15 cellular contexts compared by ENCODE assay signal in the genomic region with DNA sequence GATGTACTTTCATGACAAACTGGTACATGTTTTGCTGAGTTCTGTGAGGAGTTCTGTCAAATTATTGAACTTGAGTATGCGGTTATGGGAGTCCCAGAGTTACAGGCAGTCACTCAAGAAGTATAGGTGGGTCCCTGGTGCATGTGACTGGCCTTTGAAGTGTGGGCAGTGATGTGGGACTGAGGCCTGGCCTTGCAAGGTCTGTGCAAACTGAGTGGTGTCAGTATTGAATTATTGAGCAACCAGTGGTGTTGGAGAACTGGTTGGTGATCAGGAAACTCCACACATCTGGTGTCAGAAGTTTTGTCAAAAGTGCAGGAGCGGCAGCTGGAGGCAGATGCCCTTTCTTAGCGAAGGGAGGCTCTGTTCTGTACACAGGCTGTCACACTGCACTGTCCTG. TPM values are rescaled to one million over a fixed set of nuclear protein-coding genes. Genes with fewer than 3 reads are reported as not detected.
DNase-seq lines count a peak whose midpoint lies in the region; ATAC-seq, FAIRE-seq and TF ChIP-seq lines count a peak whose summit lies in the region.
"Had no signal": no experiment of that assay in that cellular context is flagged by ENCODE, and none has a peak within 500 bp of the region (broad histone marks: within the 10 kb centered on the region; RNA-seq: fewer than 3 reads in every experiment).

No MANE protein-coding gene starts in this region.

- H3K27me3 ChIP-seq in Loucy (ENCODE audit: insufficient read depth, low read length, poor library complexity, severe bottlenecking) (no peaks in the 10 kb centered on the region), GM12878 (replicated peaks in 1 of 2; ENCODE audit: control insufficient read depth in 2 of 2, insufficient read depth in 2 of 2, low read length in 1 of 2) (no peaks in the 10 kb centered on the region), thyroid gland (no peaks in the 10 kb centered on the region)
- H3K27me3 ChIP-seq: BLaER1 treated with 17β-estradiol and CSF1 and Interleukin-3, amounts not matched to agents 10 nM and 100 nM had no signal

- H3K4me1 ChIP-seq in Loucy (ENCODE audit: insufficient read depth, low read length, poor library complexity, severe bottlenecking) (peaks cover 45% of the 10 kb centered on the region), GM12878 (ENCODE audit: control insufficient read depth, insufficient read depth, low read length) (no peaks in the 10 kb centered on the region), thyroid gland (peaks cover 15 to 17% of the 10 kb centered on the region in 2 donors)

- ATAC-seq in GM12878 (no peak), GM18868 (IDR thresholded peaks at IDR 0.05; ENCODE audit: unreplicated experiment) (no peak)
- ATAC-seq: CD8-positive, alpha-beta T cell had no signal

- RAD21 ChIA-PET in GM12878 (lab: Charles Lee; ENCODE audit: unreplicated experiment), result no interaction called here

- H3K27ac ChIP-seq in GM12878 (ENCODE audit: control insufficient read depth, insufficient read depth), result no peak overlapping the region
- no peak overlapping the region for H3K27ac ChIP-seq in thyroid gland
- H3K27ac ChIP-seq: BLaER1 treated with 17β-estradiol and CSF1 and Interleukin-3, amounts not matched to agents 10 nM and 100 nM had no signal

- BruUV-seq in GM12878 (replicated peaks; lab: Mats Ljungman, UMichigan), result no TSS peak

- POLR2A ChIA-PET in GM12878 (lab: Charles Lee), result no interaction called here

- no peak overlapping the region for H2AFZ ChIP-seq in Loucy (ENCODE audit: low read length)
- H2AFZ ChIP-seq in GM12878 (ENCODE audit: control insufficient read depth, low read depth, low read length), result no peak overlapping the region

- CTCF ChIA-PET in GM12878 (lab: Yijun Ruan, JAX), result interaction anchor here (1.1 kb wide), 1 partner anchor 26 kb away, joined by 5 read pairs; no protein-coding TSS in a partner anchor

- no peaks in the 10 kb centered on the region for H3K9me3 ChIP-seq in Loucy (ENCODE audit: insufficient read depth, low read depth, low read length)
- H3K9me3 ChIP-seq in GM12878 (replicated peaks; ENCODE audit: control insufficient read depth, insufficient read depth, low read length), result peaks cover 9% of the 10 kb centered on the region; the same call in 2 of the 3 replicates
- H3K9me3 ChIP-seq in thyroid gland, result no peaks in the 10 kb centered on the region

- WGBS in GM12878 (ENCODE audit: insufficient coverage, insufficient replicate concordance, low lambda C conversion rate, missing lambda C conversion rate), result 97% methylated on average over 3 of the region's 3 CpGs
- 80 to 87% methylated on average over 3 of the region's 3 CpGs for WGBS in thyroid gland, 2 donors

- TF ChIP-seq RAD21 in GM12878 (IDR thresholded peaks at IDR 0.05; ENCODE audit: insufficient read depth, low read depth, low read length), result no peak

- SMC1A ChIA-PET in GM12878 (lab: Charles Lee; ENCODE audit: uncharacterized antibody, unreplicated experiment), result no interaction called here

- H3K9ac ChIP-seq in Loucy (ENCODE audit: low read depth, low read length, poor library complexity, severe bottlenecking), result peak overlapping the region; percentile 14
- H3K9ac ChIP-seq in GM12878 (ENCODE audit: control insufficient read depth, insufficient read depth, low read length), result no peak overlapping the region
- H3K9ac ChIP-seq: BLaER1 treated with 17β-estradiol and CSF1 and Interleukin-3, amounts not matched to agents 10 nM and 100 nM had no signal

- H3K9me2 ChIP-seq in Loucy (replicated peaks; ENCODE audit: low read depth, low read length), result no peaks in the 10 kb centered on the region

- TF ChIP-seq POLR2A in GM12878 (IDR thresholded peaks at IDR 0.05; ENCODE audit: low read depth, low read length) (no peak), thyroid gland (IDR thresholded peaks at IDR 0.05) (no peak)

- FAIRE-seq in GM12878 (lab: Jason Lieb, UNC), result no peak
- FAIRE-seq: GM19239, H1 had no signal

- DNase-seq in MV-4-11 (lab: John Stamatoyannopoulos, UW) (peak; percentile 6), GM12878 (ENCODE audit: low read depth, low spot score) (no peak), thyroid gland (peak; percentile 46 to 52), hepatic stellate cell (ENCODE audit: low spot score) (no peak)
- DNase-seq in stimulated activated CD4-positive, alpha-beta T cell treated with anti-CD3 and anti-CD28 coated beads, Interleukin-2, amount 100 ng/mL, for 24 hours, result no peak
- DNase-seq: Calu3; CD8-positive, alpha-beta T cell; DMS79 treated with DMSO at 0.1 percent for 48 hours; GF-D8; H9 had no signal

- H3K36me3 ChIP-seq in Loucy (ENCODE audit: insufficient read depth, low read length) (no peaks in the 10 kb centered on the region), GM12878 (ENCODE audit: control insufficient read depth in 2 of 2, insufficient read depth in 2 of 2, low read length in 1 of 2) (no peaks in the 10 kb centered on the region), thyroid gland (no peaks in the 10 kb centered on the region)

- H3K4me2 ChIP-seq in Loucy (ENCODE audit: low read depth, low read length, poor library complexity, severe bottlenecking) (peak overlapping the region; percentile 67), GM12878 (ENCODE audit: control insufficient read depth, insufficient read depth) (no peak overlapping the region)
- H3K4me2 ChIP-seq: BLaER1 treated with 17β-estradiol and CSF1 and Interleukin-3, amounts not matched to agents 10 nM and 100 nM had no signal

- TF ChIP-seq CTCF in Loucy (conservative IDR thresholded peaks at IDR 0.05; ENCODE audit: low read length), result no peak
- no peak for TF ChIP-seq CTCF in GM12878 (IDR thresholded peaks at IDR 0.05 in 2 of 3, conservative IDR thresholded peaks at IDR 0.05 in 1 of 3; ENCODE audit: control insufficient read depth in 2 of 3, extremely low read depth in 1 of 3, insufficient read depth in 1 of 3, low read depth in 3 of 3, low read length in 3 of 3)
- no peak for TF ChIP-seq CTCF in thyroid gland (IDR thresholded peaks at IDR 0.05)

- H3K4me3 ChIP-seq in Loucy (ENCODE audit: low read length, poor library complexity, severe bottlenecking) (peak overlapping the region; percentile 41), GM12878 (no peak overlapping the region), thyroid gland (replicated peaks in 1 of 3) (no peak overlapping the region)

- TF ChIP-seq EP300 in GM12878 (IDR thresholded peaks at IDR 0.05; ENCODE audit: borderline replicate concordance in 1 of 2, control insufficient read depth in 1 of 2, low read depth in 2 of 2, low read length in 2 of 2), result no peak

- H3F3A ChIP-seq in Loucy (ENCODE audit: low read depth), result no peaks in the 10 kb centered on the region

- H3K79me2 ChIP-seq in Loucy (ENCODE audit: insufficient read depth, low read length), result peaks cover 89% of the 10 kb centered on the region
- no peaks in the 10 kb centered on the region; the same call in 1 of the 2 replicates for H3K79me2 ChIP-seq in GM12878 (ENCODE audit: control insufficient read depth, insufficient read depth, low read length)

- intact Hi-C loops in GM12878 (cut with micrococcal nuclease; ENCODE audit: unreplicated experiment) (no loop called here), thyroid gland (cut with DNase I) (no loop called here)

- in situ Hi-C loops in GM12878 (cut with MboI), result no loop called here

- H4K20me1 ChIP-seq in Loucy (ENCODE audit: insufficient read depth, low read length, poor library complexity, severe bottlenecking) (peaks cover 43% of the 10 kb centered on the region), GM12878 (ENCODE audit: control insufficient read depth, insufficient read depth) (no peaks in the 10 kb centered on the region)
- H4K20me1 ChIP-seq: BLaER1 treated with 17β-estradiol and CSF1 and Interleukin-3, amounts not matched to agents 10 nM and 100 nM had no signal

TF ChIP-seq in GM12878, 131 proteins besides CTCF, POLR2A, EP300 and RAD21 (continues in another document):
- no peak for TF ChIP-seq SPI1 (IDR thresholded peaks at IDR 0.05; ENCODE audit: borderline replicate concordance, insufficient read depth, low read depth, low read length)
- no peak for TF ChIP-seq SIN3A (IDR thresholded peaks at IDR 0.05; ENCODE audit: low read depth, low read length)
- peak; percentile 43; the same call in 1 of the 2 replicates for TF ChIP-seq PKNOX1 (IDR thresholded peaks at IDR 0.05)

RNA-seq across cellular contexts. Expression of gene ZNF678, which starts 5.2 kb away (rescaled TPM):
- 58.1 and 65.2 TPM in 2 replicates for total RNA-seq in GM12878 (2013; cell fraction: nucleolus; rRNA removed)
- total RNA-seq in GM12878 (2014; rRNA removed) (9.6 and 10.4 TPM in 2 replicates), GM12878 (2014; rRNA removed; fragmentation: Illumina TruSeq; extraction: Trizol) (6.6 and 6.7 TPM in 2 replicates), GM12878 (2021) (4.4 TPM in 2 replicates), thyroid gland (10 to 100 TPM; 15.9 to 35.4 (median 23.9) TPM)
- 1.4 TPM for polyA plus RNA-seq in GM12878 (2011; ENCODE audit: low read depth)
- polyA plus RNA-seq in GM12878 (2011; rRNA removed) (5.3 and 9.7 TPM in 2 replicates), GM12878 (2014; fragmentation: Illumina TruSeq; extraction: Trizol) (3.5 and 4.4 TPM in 2 replicates), GM12878 (2014; fragmentation: Nextera tagmentation; extraction: Ambion mirVana) (1 to 10 TPM; 1.4 to 1.9 TPM), GM12878 (2014; rRNA removed) (1.9 and 2.4 TPM in 2 replicates), GM12878 (2016; fragmentation: Nextera tagmentation; extraction: Ambion mirVana) (1 to 10 TPM; 3.5 TPM)
- polyA plus RNA-seq in GM12878 (2011; cell fraction: cytosol; rRNA removed), result 2.3 and 3.1 TPM in 2 replicates
- polyA plus RNA-seq in GM12878 (2011; cell fraction: nucleus; rRNA removed), result 7.1 and 7.5 TPM in 2 replicates
- polyA plus RNA-seq in GM12878 (2012), result 3.2 and 3.7 TPM in 2 replicates
- polyA minus RNA-seq in GM12878 (2011; rRNA and poly(A)+ RNA removed), result 13.5 and 21.4 TPM in 2 replicates
- polyA minus RNA-seq in GM12878 (2011; cell fraction: cytosol; rRNA and poly(A)+ RNA removed), result 5.4 and 6.1 TPM in 2 replicates
- polyA minus RNA-seq in GM12878 (2011; cell fraction: nucleus; rRNA and poly(A)+ RNA removed), result 35.2 and 40.0 TPM in 2 replicates

Comparison
In these comparisons a context has a peak if more than half of its experiments do, and no peak if none do; other contexts are left out.
1. DNase-seq: peak in MV-4-11 (single experiment) and thyroid gland (2 of 2); none in GM12878 (single experiment), hepatic stellate cell (single experiment) and stimulated activated CD4-positive, alpha-beta T cell treated with anti-CD3 and anti-CD28 coated beads, Interleukin-2, amount 100 ng/mL, for 24 hours (0 of 2).